ENCODE assay signal across 8 cellular contexts in the genomic region with DNA sequence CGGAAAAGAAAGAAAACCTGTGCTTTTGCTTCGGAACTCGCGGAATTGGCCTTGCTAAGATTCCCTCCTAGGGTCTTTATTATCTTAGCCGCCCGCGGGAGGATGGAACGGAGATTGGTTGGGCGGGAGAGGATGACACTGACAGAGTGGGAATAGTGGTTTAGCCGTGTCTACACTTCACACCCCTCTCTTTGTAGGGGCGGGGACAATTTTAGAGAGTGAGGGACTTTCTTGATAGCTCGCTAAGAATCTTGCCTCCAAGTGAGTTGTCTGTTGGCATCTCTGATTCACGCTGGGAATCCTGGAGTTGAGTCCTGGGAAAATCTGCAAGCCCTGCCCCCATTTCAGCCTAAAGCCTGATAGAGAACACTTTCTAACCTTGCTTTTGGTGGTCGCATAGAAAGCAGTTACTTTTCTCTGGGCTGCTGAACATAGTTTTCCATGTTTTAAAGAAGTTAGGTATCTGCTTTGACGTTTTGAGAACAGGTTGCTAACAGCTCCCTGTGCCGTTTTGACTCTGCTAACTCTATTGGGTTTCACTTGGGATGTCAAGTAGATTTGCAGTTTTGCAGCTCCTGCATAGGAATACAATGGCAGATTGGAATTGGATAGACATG. TPM values are rescaled to one million over a fixed set of nuclear protein-coding genes. Genes with fewer than 3 reads are reported as not detected.
DNase-seq lines count a peak whose midpoint lies in the region; ATAC-seq lines count a peak whose summit lies in the region.

No MANE protein-coding gene starts in this region.

- H3K27ac Mint-ChIP-seq in CD4-positive, CD25-positive, alpha-beta regulatory T cell = peak overlapping the region; percentile 99 to 100 (median 99)

- no peaks in the 10 kb centered on the region for H3K27me3 Mint-ChIP-seq in CD4-positive, CD25-positive, alpha-beta regulatory T cell

- H3K4me1 Mint-ChIP-seq in CD4-positive, CD25-positive, alpha-beta regulatory T cell = peaks cover 12 to 36% (median 20%) of the 10 kb centered on the region in 4 donors

- peak overlapping the region; percentile 92 for H3K27ac ChIP-seq in CD4-positive, CD25-positive, alpha-beta regulatory T cell (ENCODE audit: insufficient read depth, low read length, poor library complexity, severe bottlenecking)

- peak in 2 of 3 donors; percentile 11 to 16 for DNase-seq in CD4-positive, CD25-positive, alpha-beta regulatory T cell
- DNase-seq in NCI-H748 treated with DMSO at 0.1 percent for 48 hours (lab: John Stamatoyannopoulos, UW) (peak; percentile 14), amniotic epithelial cell (ENCODE audit: low read depth) (peak; percentile 51), iPS-NIHi7 (ENCODE audit: extremely low spot score) (peak; percentile 48), SKM-1 (lab: John Stamatoyannopoulos, UW; ENCODE audit: unreplicated experiment) (no peak)
- peak; percentile 11 to 22 for DNase-seq in stimulated activated CD4-positive, alpha-beta T cell treated with anti-CD3 and anti-CD28 coated beads, Interleukin-15, amount 100 ng/mL, for 48 hours (ENCODE audit: low read depth in 2 of 2)

- no peak for ATAC-seq in CD4-positive, CD25-positive, alpha-beta regulatory T cell (ENCODE audit: low read depth in 2 of 2)
- ATAC-seq in GM21367 (IDR thresholded peaks at IDR 0.05; ENCODE audit: unreplicated experiment) (peak; percentile 20), HG02981 (IDR thresholded peaks at IDR 0.05; ENCODE audit: unreplicated experiment) (no peak)

- peaks cover 24% of the 10 kb centered on the region for H3K4me1 ChIP-seq in CD4-positive, CD25-positive, alpha-beta regulatory T cell (ENCODE audit: control insufficient read depth, insufficient read depth, low read length, poor library complexity, severe bottlenecking)

- peaks cover 17% of the 10 kb centered on the region for H3K36me3 Mint-ChIP-seq in CD4-positive, CD25-positive, alpha-beta regulatory T cell

- H3K9me3 Mint-ChIP-seq in CD4-positive, CD25-positive, alpha-beta regulatory T cell = no peaks in the 10 kb centered on the region

- no peaks in the 10 kb centered on the region for H3K27me3 ChIP-seq in CD4-positive, CD25-positive, alpha-beta regulatory T cell (ENCODE audit: control insufficient read depth, insufficient read depth, low read length)

- H3K36me3 ChIP-seq in CD4-positive, CD25-positive, alpha-beta regulatory T cell (ENCODE audit: control insufficient read depth, insufficient read depth, low read length) = peaks cover 29% of the 10 kb centered on the region

- H3K9me3 ChIP-seq in CD4-positive, CD25-positive, alpha-beta regulatory T cell (ENCODE audit: control insufficient read depth in 2 of 2, low read length in 2 of 2) = no peaks in the 10 kb centered on the region

- H3K4me3 ChIP-seq in CD4-positive, CD25-positive, alpha-beta regulatory T cell (ENCODE audit: low read depth, low read length) = peak overlapping the region; percentile 89

- H3K4me3 Mint-ChIP-seq in CD4-positive, CD25-positive, alpha-beta regulatory T cell = peak overlapping the region; percentile 97 to 100 (median 98)

RNA-seq across cellular contexts. Expression of gene NOL11, which starts 0.7 kb away (rescaled TPM):
- total RNA-seq in CD4-positive, CD25-positive, alpha-beta regulatory T cell = 62.0 TPM
- polyA plus RNA-seq in CD4-positive, CD25-positive, alpha-beta regulatory T cell = 10 to 100 TPM; 18.6 to 37.8 (median 23.5) TPM
